In the genomic region with DNA sequence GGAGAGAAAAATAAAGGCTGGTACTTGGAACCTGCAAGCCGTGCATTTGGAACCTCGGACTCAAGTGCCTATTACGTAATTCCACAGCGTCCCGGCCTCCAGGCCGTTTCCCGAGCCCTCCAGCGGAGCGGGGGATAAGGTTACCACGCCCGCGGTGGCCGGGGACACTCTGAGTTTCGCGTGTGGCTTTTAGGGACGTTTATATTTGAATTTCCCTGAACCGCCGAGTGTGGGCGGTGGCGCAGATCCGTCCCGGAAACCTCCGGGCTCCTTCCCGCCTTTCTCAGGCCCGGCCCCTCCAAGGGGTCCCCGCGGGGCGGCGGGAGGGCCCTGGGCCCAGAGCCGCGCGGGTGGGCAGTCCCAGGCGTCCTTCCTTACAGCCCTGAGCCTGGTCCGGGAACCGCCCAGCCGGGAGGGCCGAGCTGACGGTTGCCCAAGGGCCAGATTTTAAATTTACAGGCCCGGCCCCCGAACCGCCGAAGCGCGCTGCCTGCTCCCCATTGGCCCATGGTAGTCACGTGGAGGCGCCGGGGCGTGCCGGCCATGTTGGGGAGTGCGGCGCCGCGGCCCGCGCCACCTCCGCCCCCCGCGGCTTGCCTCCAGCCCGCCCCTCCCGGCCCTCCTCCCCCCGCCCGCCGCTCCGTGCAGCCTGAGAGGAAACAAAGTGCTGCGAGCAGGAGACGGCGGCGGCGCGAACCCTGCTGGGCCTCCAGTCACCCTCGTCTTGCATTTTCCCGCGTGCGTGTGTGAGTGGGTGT, we compare ENCODE assay signal across 8 cellular contexts. TPM values are rescaled to one million over a fixed set of nuclear protein-coding genes. Genes with fewer than 3 reads are reported as not detected.
DNase-seq lines count a peak whose midpoint lies in the region; ATAC-seq and TF ChIP-seq lines count a peak whose summit lies in the region.

Gene LMNB1 (plus strand): TSS at position 638 of the 758 bp plus-strand sequence. CDS start 373 bp downstream, outside the sequence.

- H3K4me1 ChIP-seq in heart right ventricle = peaks cover 0 to 36% (median 17%) of the 10 kb centered on the region in 9 donors
- peaks cover 18% of the 10 kb centered on the region for H3K4me1 ChIP-seq in upper lobe of right lung

- H3K4me3 ChIP-seq in heart right ventricle = peak within 1 kb of the TSS; percentile 53 to 90 (median 74)
- peak within 1 kb of the TSS; percentile 77 for H3K4me3 ChIP-seq in upper lobe of right lung

- H3K27ac Mint-ChIP-seq in T-helper 1 cell treated with Interleukin-12 subunit alpha and Interleukin-12 subunit beta and Interleukin-4 antibody, amounts not matched to agents 30 μg/mL and 1 μg/mL, for 36 hours = peak within 1 kb of the TSS; percentile 97

- 0 to 1% methylated on average over 69 to 74 of the region's 74 CpGs for WGBS in heart right ventricle, 2 donors

- no peaks in the 10 kb centered on the region for H3K27me3 Mint-ChIP-seq in T-helper 1 cell treated with Interleukin-12 subunit alpha and Interleukin-12 subunit beta and Interleukin-4 antibody, amounts not matched to agents 30 μg/mL and 1 μg/mL, for 36 hours (ENCODE audit: low read depth)

- DNase-seq in NCI-H1694 treated with DMSO at 0.1 percent for 48 hours (lab: John Stamatoyannopoulos, UW) = peak; percentile 91
- peak; percentile 86 for DNase-seq in amniotic epithelial cell (ENCODE audit: low read depth)
- peak; percentile 93 to 94 for DNase-seq in heart right ventricle
- DNase-seq in posterior vena cava (ENCODE audit: low spot score) = peak; percentile 98
- DNase-seq in upper lobe of right lung = peak; percentile 98

- peak within 1 kb of the TSS; percentile 93 for H3K4me3 Mint-ChIP-seq in T-helper 1 cell treated with Interleukin-12 subunit alpha and Interleukin-12 subunit beta and Interleukin-4 antibody, amounts not matched to agents 30 μg/mL and 1 μg/mL, for 36 hours

- H3K36me3 ChIP-seq in heart right ventricle (no peaks in the 10 kb centered on the region), upper lobe of right lung (no peaks in the 10 kb centered on the region)

- peaks cover 24% of the 10 kb centered on the region for H3K4me1 Mint-ChIP-seq in T-helper 1 cell treated with Interleukin-12 subunit alpha and Interleukin-12 subunit beta and Interleukin-4 antibody, amounts not matched to agents 30 μg/mL and 1 μg/mL, for 36 hours (ENCODE audit: low read depth)

- no peaks in the 10 kb centered on the region for H3K9me3 Mint-ChIP-seq in T-helper 1 cell treated with Interleukin-12 subunit alpha and Interleukin-12 subunit beta and Interleukin-4 antibody, amounts not matched to agents 30 μg/mL and 1 μg/mL, for 36 hours

- H3K36me3 Mint-ChIP-seq in T-helper 1 cell treated with Interleukin-12 subunit alpha and Interleukin-12 subunit beta and Interleukin-4 antibody, amounts not matched to agents 30 μg/mL and 1 μg/mL, for 36 hours (ENCODE audit: low read depth) = peaks cover 11% of the 10 kb centered on the region

- H3K9me3 ChIP-seq in heart right ventricle = no peaks in the 10 kb centered on the region
- H3K9me3 ChIP-seq in upper lobe of right lung = no peaks in the 10 kb centered on the region

- H3K27me3 ChIP-seq in heart right ventricle (no peaks in the 10 kb centered on the region), upper lobe of right lung (no peaks in the 10 kb centered on the region)

- intact Hi-C loops in heart right ventricle (cut with DNase I) = loop anchor here in 5 of 10 donors (2.0 to 5.0 kb wide), 3 partner anchors 100 to 119 kb away; no protein-coding TSS in a partner anchor
- intact Hi-C loops in posterior vena cava (cut with DNase I) = loop anchor here in 1 of 2 donors (5.0 kb wide), 1 partner anchor 99 kb away; no protein-coding TSS in a partner anchor
- intact Hi-C loops in upper lobe of right lung (cut with DNase I) = no loop called here

- H3K27ac ChIP-seq in heart right ventricle (peak within 1 kb of the TSS; percentile 36 to 92 (median 84)), upper lobe of right lung (peak within 1 kb of the TSS; percentile 89)

- peak in 2 of 9 donors; percentile 13 to 17 for TF ChIP-seq CTCF in heart right ventricle (IDR thresholded peaks at IDR 0.05)
- peak; percentile 21 for TF ChIP-seq CTCF in upper lobe of right lung (IDR thresholded peaks at IDR 0.05)

- peak; percentile 49 for ATAC-seq in GM18499 (IDR thresholded peaks at IDR 0.05; ENCODE audit: insufficient read depth, unreplicated experiment)
- peak; percentile 56 for ATAC-seq in HG02938 (IDR thresholded peaks at IDR 0.05; ENCODE audit: unreplicated experiment)
- ATAC-seq in heart right ventricle = peak; percentile 94 to 97 (median 96)
- peak; percentile 95 for ATAC-seq in upper lobe of right lung

RNA-seq across cellular contexts. Expression of gene LMNB1, which starts in this region (rescaled TPM):
- total RNA-seq in heart right ventricle (10 to 100 TPM in 1 of 10 donors, 1 to 10 TPM in 7, under 1 TPM in 2; 0.78 to 14.7 (median 1.4) TPM), posterior vena cava (1 to 10 TPM; 4.4 to 5.7 TPM), upper lobe of right lung (11.8 TPM)
- 1 to 10 TPM; 1.0 to 1.5 TPM for polyA plus RNA-seq in heart right ventricle

Comparison
In these comparisons a context has a peak if more than half of its experiments do, and no peak if none do; other contexts are left out.
1. Peak in every context shown above with its lines: DNase-seq, ATAC-seq, H3K4me3 ChIP-seq and H3K27ac ChIP-seq.